25 cellular contexts compared by ENCODE assay signal in genomic region chr17:44335515-44336356, GRCh38. TPM values are rescaled to one million over a fixed set of nuclear protein-coding genes. Genes with fewer than 3 reads are reported as not detected.
DNase-seq lines count a peak whose midpoint lies in the region; ATAC-seq, FAIRE-seq and TF ChIP-seq lines count a peak whose summit lies in the region.
"Had no signal": no experiment of that assay in that cellular context is flagged by ENCODE, and none has a peak within 500 bp of the region (broad histone marks: within the 10 kb centered on the region; RNA-seq: fewer than 3 reads in every experiment).

No MANE protein-coding gene starts in this region.

- no peaks in the 10 kb centered on the region for H3K27me3 Mint-ChIP-seq in dendritic cell treated with granulocyte-macrophage colony-stimulating factor and Interleukin-4, amounts not matched to agents 40 ng/mL and 50 ng/mL, for 4 days

- ATAC-seq in right lobe of liver (peak in 3 of 4 donors; percentile 33 to 54 (median 46)), sciatic nerve (peak; percentile 29), mucosa of descending colon (no peak)
- ATAC-seq: Panc1 had no signal

- no peaks in the 10 kb centered on the region for H3K36me3 ChIP-seq in right lobe of liver
- no peaks in the 10 kb centered on the region for H3K36me3 ChIP-seq in mucosa of descending colon (ENCODE audit: low read depth)
- H3K36me3 ChIP-seq: HAP-1 had no signal

- intact Hi-C loops in dendritic cell treated with granulocyte-macrophage colony-stimulating factor and Interleukin-4, amounts not matched to agents 40 ng/mL and 50 ng/mL, for 4 days (cut with micrococcal nuclease) = no loop called here
- intact Hi-C loops in right lobe of liver (cut with DNase I) (no loop called here), sciatic nerve (cut with DNase I) (loop anchor here (2.0 kb wide), 1 partner anchor 25 kb away; no protein-coding TSS in a partner anchor), mucosa of descending colon (cut with DNase I, micrococcal nuclease) (loop anchor here in 1 of 2 donors (10.0 kb wide), 1 partner anchor 121 kb away; the partner anchor contains the start of gene UBTF)

- DNase-seq in GM12891 (ENCODE audit: insufficient read length, low spot score) = no peak
- peak in 1 of 3 donors; percentile 13 for DNase-seq in right lobe of liver
- DNase-seq in sciatic nerve (ENCODE audit: low spot score) = no peak
- no peak for DNase-seq in glomerular visceral epithelial cell (ENCODE audit: extremely low spot score)
- DNase-seq in DMS79 treated with DMSO at 0.1 percent for 48 hours (lab: John Stamatoyannopoulos, UW) = no peak
- no peak for DNase-seq in DMS79 (lab: John Stamatoyannopoulos, UW)
- no peak for DNase-seq in mucosa of descending colon
- DNase-seq: Calu3; GM23248; HFFc6; Kasumi-1; NCI-H1092 treated with DMSO at 0.1 percent for 48 hours; NCI-H1436 treated with DMSO at 0.1 percent for 48 hours; NCI-H1930; NCI-H2107; NCI-H446; NCI-H524 treated with DMSO at 0.1 percent for 48 hours; NCI-H774; NK-92 treated with Interleukin-12 subunit alpha and Interleukin-12 subunit beta, amount 100 ng/mL, for 24 hours had no signal

- no peak overlapping the region for H3K4me3 ChIP-seq in right lobe of liver
- no peak overlapping the region for H3K4me3 ChIP-seq in mucosa of descending colon
- H3K4me3 ChIP-seq: GM23248, HAP-1 had no signal

- H3K4me3 Mint-ChIP-seq in dendritic cell treated with granulocyte-macrophage colony-stimulating factor and Interleukin-4, amounts not matched to agents 40 ng/mL and 50 ng/mL, for 4 days = no peak overlapping the region
- H3K4me3 Mint-ChIP-seq: HFFc6 had no signal

- peaks cover 0 to 7% (median 0%) of the 10 kb centered on the region in 4 donors for H3K4me1 ChIP-seq in right lobe of liver
- no peaks in the 10 kb centered on the region for H3K4me1 ChIP-seq in mucosa of descending colon (ENCODE audit: low read depth)
- H3K4me1 ChIP-seq: HAP-1 had no signal

- peaks cover 76% of the 10 kb centered on the region for H3K4me1 Mint-ChIP-seq in dendritic cell treated with granulocyte-macrophage colony-stimulating factor and Interleukin-4, amounts not matched to agents 40 ng/mL and 50 ng/mL, for 4 days (ENCODE audit: low read depth)

- no peaks in the 10 kb centered on the region for H3K9me3 Mint-ChIP-seq in dendritic cell treated with granulocyte-macrophage colony-stimulating factor and Interleukin-4, amounts not matched to agents 40 ng/mL and 50 ng/mL, for 4 days
- H3K9me3 Mint-ChIP-seq: HFFc6 had no signal

- no peak for TF ChIP-seq CTCF in right lobe of liver (IDR thresholded peaks at IDR 0.05)
- TF ChIP-seq CTCF in mucosa of descending colon (IDR thresholded peaks at IDR 0.05) = no peak

- H3K27ac ChIP-seq in right lobe of liver = no peak overlapping the region
- H3K27ac ChIP-seq: C4-2B, GM23248, RWPE1 had no signal

- 61% methylated on average over 6 of the region's 9 CpGs for WGBS in right lobe of liver (ENCODE audit: insufficient coverage, low coverage, low lambda C conversion rate, missing lambda C conversion rate)

- peak; percentile 16 for FAIRE-seq in GM12891 (lab: Jason Lieb, UNC)

- H3K9me3 ChIP-seq in right lobe of liver (no peaks in the 10 kb centered on the region), mucosa of descending colon (no peaks in the 10 kb centered on the region)
- H3K9me3 ChIP-seq: HAP-1 had no signal

- no peaks in the 10 kb centered on the region for H3K27me3 ChIP-seq in right lobe of liver

- peak overlapping the region; percentile 90 for H3K27ac Mint-ChIP-seq in dendritic cell treated with granulocyte-macrophage colony-stimulating factor and Interleukin-4, amounts not matched to agents 40 ng/mL and 50 ng/mL, for 4 days
- H3K27ac Mint-ChIP-seq: HFFc6 had no signal

- TF ChIP-seq POLR2A in GM12891 (IDR thresholded peaks at IDR 0.05; ENCODE audit: low read depth, low read length) (no peak), right lobe of liver (IDR thresholded peaks at IDR 0.05) (no peak)

- H3K36me3 Mint-ChIP-seq in dendritic cell treated with granulocyte-macrophage colony-stimulating factor and Interleukin-4, amounts not matched to agents 40 ng/mL and 50 ng/mL, for 4 days (ENCODE audit: low read depth) = no peaks in the 10 kb centered on the region

TF ChIP-seq in GM12891, 5 proteins besides CTCF, POLR2A, EP300 and RAD21:
- TF ChIP-seq POLR2AphosphoS5 (IDR thresholded peaks at IDR 0.05; ENCODE audit: low read depth, low read length) = no peak
- TF ChIP-seq POU2F2 (IDR thresholded peaks at IDR 0.05; ENCODE audit: low read depth, low read length) = no peak
- TF ChIP-seq TAF1 (IDR thresholded peaks at IDR 0.05; ENCODE audit: low read depth, low read length) = no peak

RNA-seq across cellular contexts. Expression of gene GRN, which starts 9.4 kb away (rescaled TPM):
- 208 TPM for polyA plus RNA-seq in GM12891 (2012; ENCODE audit: low read depth, missing spikeins)
- total RNA-seq in right lobe of liver (100 to 1,000 TPM in 5 of 6 experiments, 10 to 100 TPM in 1; 84.5 to 230 (median 150) TPM), sciatic nerve (169 TPM), mucosa of descending colon (100 to 1,000 TPM; 282 to 500 (median 411) TPM)

RNA-seq across cellular contexts. Expression of gene SLC25A39, which starts 11.1 kb away (rescaled TPM):
- 111 TPM for polyA plus RNA-seq in GM12891 (2012; ENCODE audit: low read depth, missing spikeins)
- total RNA-seq in right lobe of liver = 100 to 1,000 TPM in 2 of 6 experiments, 10 to 100 TPM in 4; 56.3 to 111 (median 64.6) TPM
- total RNA-seq in sciatic nerve = 91.6 TPM
- total RNA-seq in mucosa of descending colon = 100 to 1,000 TPM in 2 of 3 donors, 10 to 100 TPM in 1; 91.8 to 142 (median 133) TPM

RNA-seq across cellular contexts. Expression of gene RUNDC3A, which starts 27.3 kb away (rescaled TPM):
- 0.15 TPM for polyA plus RNA-seq in GM12891 (2012; ENCODE audit: low read depth, missing spikeins)
- total RNA-seq in right lobe of liver (under 1 TPM in 2 of 6 experiments, not detected in 4; 0.12 to 0.75 TPM), sciatic nerve (2.9 TPM), mucosa of descending colon (1 to 10 TPM in 2 of 3 donors, under 1 TPM in 1; 0.34 to 3.7 (median 1.4) TPM)

RNA-seq across cellular contexts. Expression of gene FAM171A2, which starts 27.9 kb away (rescaled TPM):
- 0.98 TPM for polyA plus RNA-seq in GM12891 (2012; ENCODE audit: low read depth, missing spikeins)
- total RNA-seq in right lobe of liver (under 1 TPM; 0.16 to 0.68 (median 0.39) TPM), sciatic nerve (3.7 TPM), mucosa of descending colon (1 to 10 TPM in 1 of 3 donors, under 1 TPM in 2; 0.12 to 1.3 (median 0.31) TPM)

RNA-seq across cellular contexts. Expression of gene ITGA2B, which starts 53.7 kb away (rescaled TPM):
- polyA plus RNA-seq in GM12891 (2012; ENCODE audit: low read depth, missing spikeins) = 0.10 TPM
- total RNA-seq in right lobe of liver = 1 to 10 TPM in 2 of 6 experiments, under 1 TPM in 3, not detected in 1; 0.37 to 1.5 (median 0.49) TPM
- 6.2 TPM for total RNA-seq in sciatic nerve
- under 1 TPM; 0.26 to 0.79 (median 0.41) TPM for total RNA-seq in mucosa of descending colon
- total RNA-seq: GM23248, HT-29 had no signal
- polyA plus RNA-seq: GM23248 had no signal
